ENCODE assay signal across 14 cellular contexts in genomic region chr2:96412307-96413066, GRCh38.
DNase-seq lines count a peak whose midpoint lies in the region; ATAC-seq and TF ChIP-seq lines count a peak whose summit lies in the region.
"Had no signal": no experiment of that assay in that cellular context is flagged by ENCODE, and none has a peak within 500 bp of the region (broad histone marks: within the 10 kb centered on the region; RNA-seq: fewer than 3 reads in every experiment).

No MANE protein-coding gene starts in this region.

- intact Hi-C loops in left lung (cut with DNase I), result no loop called here
- intact Hi-C loops in stomach (cut with DNase I; ENCODE audit: low total_unique reads), result no loop called here
- intact Hi-C loops in CD8-positive, alpha-beta T cell (cut with DNase I, micrococcal nuclease), result no loop called here

- H3K27ac ChIP-seq in brain microvascular endothelial cell (no peak overlapping the region), left lung (peak overlapping the region; percentile 37 to 71), stomach (peak overlapping the region; percentile 21 to 85 (median 73))
- no peak overlapping the region for H3K27ac ChIP-seq in CD8-positive, alpha-beta T cell (ENCODE audit: low read depth, low read length)

- H3K36me3 Mint-ChIP-seq in CD8-positive, alpha-beta T cell, result no peaks in the 10 kb centered on the region

- CTCF ChIA-PET in CD8-positive, alpha-beta T cell (lab: Charles Lee), result interaction anchor here (1.0 to 1.1 kb wide), 2 partner anchors 8 to 96 kb away, joined by 3 read pairs; no protein-coding TSS in a partner anchor

- peak overlapping the region; percentile 51 for H3K4me3 ChIP-seq in MG63
- H3K4me3 ChIP-seq in brain microvascular endothelial cell (ENCODE audit: low read depth, low read length), result peak overlapping the region; percentile 49
- H3K4me3 ChIP-seq in left lung, result peak overlapping the region; percentile 29 to 31
- peak overlapping the region; percentile 31 to 52 (median 38) for H3K4me3 ChIP-seq in stomach
- H3K4me3 ChIP-seq in CD8-positive, alpha-beta T cell (ENCODE audit: low read depth, low read length), result no peak overlapping the region

- H3K27me3 Mint-ChIP-seq in CD8-positive, alpha-beta T cell (ENCODE audit: low read depth), result no peaks in the 10 kb centered on the region
- H3K27me3 Mint-ChIP-seq: stimulated activated naive CD8-positive, alpha-beta T cell treated with anti-CD3 and anti-CD28 coated beads, Interleukin-15, Interleukin-2, amounts not matched to agents 100 ng/mL and 50 ng/mL, for 24 hours had no signal

- H3K27ac Mint-ChIP-seq in CD8-positive, alpha-beta T cell, result no peak overlapping the region
- H3K27ac Mint-ChIP-seq: stimulated activated naive CD8-positive, alpha-beta T cell treated with anti-CD3 and anti-CD28 coated beads, Interleukin-15, Interleukin-2, amounts not matched to agents 100 ng/mL and 50 ng/mL, for 24 hours had no signal

- in situ Hi-C loops in brain microvascular endothelial cell (cut with HindIII; ENCODE audit: low pct_ligation_motif_present, low sequenced_read_pairs), result no loop called here

- H3K36me3 ChIP-seq in MG63, result no peaks in the 10 kb centered on the region
- no peaks in the 10 kb centered on the region for H3K36me3 ChIP-seq in brain microvascular endothelial cell (replicated peaks)
- H3K36me3 ChIP-seq in left lung, result no peaks in the 10 kb centered on the region
- no peaks in the 10 kb centered on the region for H3K36me3 ChIP-seq in stomach
- no peaks in the 10 kb centered on the region for H3K36me3 ChIP-seq in CD8-positive, alpha-beta T cell (ENCODE audit: insufficient read depth, low read length)

- POLR2A ChIA-PET in CD8-positive, alpha-beta T cell (lab: Charles Lee), result no interaction called here

- TF ChIP-seq POLR2A in stomach (IDR thresholded peaks at IDR 0.05), result no peak

- H3K9me3 ChIP-seq in MG63 (no peaks in the 10 kb centered on the region; the same call in 1 of the 2 replicates), left lung (peaks cover 0 to under 1% of the 10 kb centered on the region in 2 donors), stomach (no peaks in the 10 kb centered on the region)
- H3K9me3 ChIP-seq in CD8-positive, alpha-beta T cell (ENCODE audit: low read length), result no peaks in the 10 kb centered on the region

- DNase-seq in MG63 (no peak), brain microvascular endothelial cell (no peak), left lung (no peak), stomach (no peak), dermis blood vessel endothelial cell (no peak), RKO (ENCODE audit: low spot score) (no peak)
- no peak for DNase-seq in CD8-positive, alpha-beta T cell
- DNase-seq: activated CD4-positive, alpha-beta T cell treated with anti-CD3 and anti-CD28 coated beads for 1 hour; activated T-cell treated with anti-CD3 and anti-CD28 coated beads, Interleukin-2, amount 50 U/mL, for 48 hours; NCI-H1105; NCI-H524 treated with DMSO at 0.1 percent for 48 hours; stimulated activated CD4-positive, alpha-beta T cell treated with anti-CD3 and anti-CD28 coated beads, Interleukin-4, amount 100 ng/mL, for 24 hours had no signal

- peaks cover 32% of the 10 kb centered on the region for H3K4me1 Mint-ChIP-seq in CD8-positive, alpha-beta T cell (ENCODE audit: low read depth)

- no peaks in the 10 kb centered on the region for H3K9me3 Mint-ChIP-seq in CD8-positive, alpha-beta T cell

- H3K4me3 Mint-ChIP-seq in CD8-positive, alpha-beta T cell, result no peak overlapping the region
- H3K4me3 Mint-ChIP-seq: stimulated activated naive CD8-positive, alpha-beta T cell treated with anti-CD3 and anti-CD28 coated beads, Interleukin-15, Interleukin-2, amounts not matched to agents 100 ng/mL and 50 ng/mL, for 24 hours had no signal

- TF ChIP-seq CTCF in brain microvascular endothelial cell (IDR thresholded peaks at IDR 0.05; ENCODE audit: low read depth, low read length, missing control alignments) (no peak), left lung (IDR thresholded peaks at IDR 0.05) (no peak), stomach (IDR thresholded peaks at IDR 0.05) (no peak)
- TF ChIP-seq CTCF in CD8-positive, alpha-beta T cell (IDR thresholded peaks at IDR 0.05), result no peak

- WGBS in stomach, 5 donors, result 64 to 75% (median 66%) methylated on average over 15 of the region's 15 CpGs

- peak; percentile 48 for ATAC-seq in left lung
- ATAC-seq in GM19455 (IDR thresholded peaks at IDR 0.05; ENCODE audit: unreplicated experiment), result no peak
- no peak for ATAC-seq in CD8-positive, alpha-beta T cell

- H3K27me3 ChIP-seq in MG63 (no peaks in the 10 kb centered on the region), brain microvascular endothelial cell (replicated peaks) (peaks cover 4% of the 10 kb centered on the region), left lung (no peaks in the 10 kb centered on the region), stomach (no peaks in the 10 kb centered on the region)
- no peaks in the 10 kb centered on the region for H3K27me3 ChIP-seq in CD8-positive, alpha-beta T cell (ENCODE audit: insufficient read depth, low read length)

- H3K4me1 ChIP-seq in left lung (peaks cover 3 to 5% of the 10 kb centered on the region in 2 donors), stomach (peaks cover 13 to 31% (median 20%) of the 10 kb centered on the region in 4 donors)
- peaks cover 14% of the 10 kb centered on the region for H3K4me1 ChIP-seq in CD8-positive, alpha-beta T cell (ENCODE audit: insufficient read depth, low read length)

- TF ChIP-seq EP300 in stomach (IDR thresholded peaks at IDR 0.05), result no peak

Comparison
In these comparisons a context has a peak if more than half of its experiments do, and no peak if none do; other contexts are left out.
1. H3K27ac ChIP-seq: peak in left lung (2 of 2) and stomach (5 of 5); none in brain microvascular endothelial cell (single experiment) and CD8-positive, alpha-beta T cell (single experiment).